ENCODE assay signal across 2 cellular contexts in the genomic region with DNA sequence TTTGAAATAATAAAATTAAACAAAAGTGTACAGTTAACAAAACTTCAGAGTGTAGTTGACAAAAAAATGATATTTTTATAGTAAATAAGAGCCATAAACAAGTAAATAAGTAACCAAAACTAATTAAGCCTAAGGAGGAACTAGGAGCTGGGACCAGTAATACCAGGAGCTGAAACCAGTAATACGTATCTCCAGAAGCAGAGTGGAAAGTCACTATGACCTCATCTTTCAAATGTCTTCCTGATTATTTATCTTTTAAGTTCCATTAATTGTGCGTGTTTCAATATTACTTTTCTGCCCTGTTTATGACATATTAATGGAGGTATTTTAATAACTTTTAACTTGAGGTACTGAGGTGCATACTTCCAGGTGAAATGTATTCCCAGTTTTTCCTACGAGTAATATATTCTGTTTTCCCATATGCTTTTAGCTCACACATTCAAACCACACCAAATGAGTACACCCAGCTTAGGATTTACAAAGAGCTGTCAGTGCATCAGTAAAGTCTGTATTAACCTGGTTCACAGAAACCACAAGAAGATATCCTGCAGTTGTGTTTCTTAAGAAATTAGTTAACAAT.
TF ChIP-seq lines count a peak whose summit lies in the region.

No MANE protein-coding gene starts in this region.

TF ChIP-seq in GM12878, 131 proteins besides CTCF, POLR2A, EP300 and RAD21 (continues in another document):
- TF ChIP-seq, protein P1, sequence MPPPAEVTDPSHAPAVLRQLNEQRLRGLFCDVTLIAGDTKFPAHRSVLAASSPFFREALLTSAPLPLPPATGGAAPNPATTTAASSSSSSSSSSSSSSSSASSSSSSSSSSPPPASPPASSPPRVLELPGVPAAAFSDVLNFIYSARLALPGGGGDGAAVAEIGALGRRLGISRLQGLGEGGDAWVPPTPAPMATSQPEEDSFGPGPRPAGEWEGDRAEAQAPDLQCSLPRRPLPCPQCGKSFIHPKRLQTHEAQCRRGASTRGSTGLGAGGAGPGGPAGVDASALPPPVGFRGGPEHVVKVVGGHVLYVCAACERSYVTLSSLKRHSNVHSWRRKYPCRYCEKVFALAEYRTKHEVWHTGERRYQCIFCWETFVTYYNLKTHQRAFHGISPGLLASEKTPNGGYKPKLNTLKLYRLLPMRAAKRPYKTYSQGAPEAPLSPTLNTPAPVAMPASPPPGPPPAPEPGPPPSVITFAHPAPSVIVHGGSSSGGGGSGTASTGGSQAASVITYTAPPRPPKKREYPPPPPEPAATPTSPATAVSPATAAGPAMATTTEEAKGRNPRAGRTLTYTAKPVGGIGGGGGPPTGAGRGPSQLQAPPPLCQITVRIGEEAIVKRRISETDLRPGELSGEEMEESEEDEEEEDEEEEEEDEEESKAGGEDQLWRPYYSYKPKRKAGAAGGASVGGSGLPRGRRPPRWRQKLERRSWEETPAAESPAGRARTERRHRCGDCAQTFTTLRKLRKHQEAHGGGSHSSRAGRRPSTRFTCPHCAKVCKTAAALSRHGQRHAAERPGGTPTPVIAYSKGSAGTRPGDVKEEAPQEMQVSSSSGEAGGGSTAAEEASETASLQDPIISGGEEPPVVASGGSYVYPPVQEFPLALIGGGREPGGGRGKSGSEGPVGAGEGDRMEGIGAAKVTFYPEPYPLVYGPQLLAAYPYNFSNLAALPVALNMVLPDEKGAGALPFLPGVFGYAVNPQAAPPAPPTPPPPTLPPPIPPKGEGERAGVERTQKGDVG (CRISPR knock-in tag; IDR thresholded peaks at IDR 0.05): no peak
- peak; percentile 77 for TF ChIP-seq IKZF1 (conservative IDR thresholded peaks at IDR 0.05)
- TF ChIP-seq IRF4 (IDR thresholded peaks at IDR 0.05; ENCODE audit: low read depth, low read length): peak; percentile 69; the same call in 1 of the 2 replicates
- TF ChIP-seq JUNB (IDR thresholded peaks at IDR 0.05): peak; percentile 76
- TF ChIP-seq, protein P2, sequence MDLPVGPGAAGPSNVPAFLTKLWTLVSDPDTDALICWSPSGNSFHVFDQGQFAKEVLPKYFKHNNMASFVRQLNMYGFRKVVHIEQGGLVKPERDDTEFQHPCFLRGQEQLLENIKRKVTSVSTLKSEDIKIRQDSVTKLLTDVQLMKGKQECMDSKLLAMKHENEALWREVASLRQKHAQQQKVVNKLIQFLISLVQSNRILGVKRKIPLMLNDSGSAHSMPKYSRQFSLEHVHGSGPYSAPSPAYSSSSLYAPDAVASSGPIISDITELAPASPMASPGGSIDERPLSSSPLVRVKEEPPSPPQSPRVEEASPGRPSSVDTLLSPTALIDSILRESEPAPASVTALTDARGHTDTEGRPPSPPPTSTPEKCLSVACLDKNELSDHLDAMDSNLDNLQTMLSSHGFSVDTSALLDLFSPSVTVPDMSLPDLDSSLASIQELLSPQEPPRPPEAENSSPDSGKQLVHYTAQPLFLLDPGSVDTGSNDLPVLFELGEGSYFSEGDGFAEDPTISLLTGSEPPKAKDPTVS (IDR thresholded peaks at IDR 0.05; ENCODE audit: low read depth, low read length): no peak
- peak; percentile 70 to 77 for TF ChIP-seq IKZF2 (IDR thresholded peaks at IDR 0.05)
- TF ChIP-seq SIN3A (IDR thresholded peaks at IDR 0.05; ENCODE audit: low read depth, low read length): no peak
- TF ChIP-seq, protein P3, sequence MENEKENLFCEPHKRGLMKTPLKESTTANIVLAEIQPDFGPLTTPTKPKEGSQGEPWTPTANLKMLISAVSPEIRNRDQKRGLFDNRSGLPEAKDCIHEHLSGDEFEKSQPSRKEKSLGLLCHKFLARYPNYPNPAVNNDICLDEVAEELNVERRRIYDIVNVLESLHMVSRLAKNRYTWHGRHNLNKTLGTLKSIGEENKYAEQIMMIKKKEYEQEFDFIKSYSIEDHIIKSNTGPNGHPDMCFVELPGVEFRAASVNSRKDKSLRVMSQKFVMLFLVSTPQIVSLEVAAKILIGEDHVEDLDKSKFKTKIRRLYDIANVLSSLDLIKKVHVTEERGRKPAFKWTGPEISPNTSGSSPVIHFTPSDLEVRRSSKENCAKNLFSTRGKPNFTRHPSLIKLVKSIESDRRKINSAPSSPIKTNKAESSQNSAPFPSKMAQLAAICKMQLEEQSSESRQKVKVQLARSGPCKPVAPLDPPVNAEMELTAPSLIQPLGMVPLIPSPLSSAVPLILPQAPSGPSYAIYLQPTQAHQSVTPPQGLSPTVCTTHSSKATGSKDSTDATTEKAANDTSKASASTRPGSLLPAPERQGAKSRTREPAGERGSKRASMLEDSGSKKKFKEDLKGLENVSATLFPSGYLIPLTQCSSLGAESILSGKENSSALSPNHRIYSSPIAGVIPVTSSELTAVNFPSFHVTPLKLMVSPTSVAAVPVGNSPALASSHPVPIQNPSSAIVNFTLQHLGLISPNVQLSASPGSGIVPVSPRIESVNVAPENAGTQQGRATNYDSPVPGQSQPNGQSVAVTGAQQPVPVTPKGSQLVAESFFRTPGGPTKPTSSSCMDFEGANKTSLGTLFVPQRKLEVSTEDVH (IDR thresholded peaks at IDR 0.05; ENCODE audit: low read depth, partially characterized antibody): peak; percentile 27
- TF ChIP-seq, protein P4, sequence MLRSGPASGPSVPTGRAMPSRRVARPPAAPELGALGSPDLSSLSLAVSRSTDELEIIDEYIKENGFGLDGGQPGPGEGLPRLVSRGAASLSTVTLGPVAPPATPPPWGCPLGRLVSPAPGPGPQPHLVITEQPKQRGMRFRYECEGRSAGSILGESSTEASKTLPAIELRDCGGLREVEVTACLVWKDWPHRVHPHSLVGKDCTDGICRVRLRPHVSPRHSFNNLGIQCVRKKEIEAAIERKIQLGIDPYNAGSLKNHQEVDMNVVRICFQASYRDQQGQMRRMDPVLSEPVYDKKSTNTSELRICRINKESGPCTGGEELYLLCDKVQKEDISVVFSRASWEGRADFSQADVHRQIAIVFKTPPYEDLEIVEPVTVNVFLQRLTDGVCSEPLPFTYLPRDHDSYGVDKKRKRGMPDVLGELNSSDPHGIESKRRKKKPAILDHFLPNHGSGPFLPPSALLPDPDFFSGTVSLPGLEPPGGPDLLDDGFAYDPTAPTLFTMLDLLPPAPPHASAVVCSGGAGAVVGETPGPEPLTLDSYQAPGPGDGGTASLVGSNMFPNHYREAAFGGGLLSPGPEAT (IDR thresholded peaks at IDR 0.05; ENCODE audit: low read depth): peak; percentile 46
- TF ChIP-seq, protein P5, sequence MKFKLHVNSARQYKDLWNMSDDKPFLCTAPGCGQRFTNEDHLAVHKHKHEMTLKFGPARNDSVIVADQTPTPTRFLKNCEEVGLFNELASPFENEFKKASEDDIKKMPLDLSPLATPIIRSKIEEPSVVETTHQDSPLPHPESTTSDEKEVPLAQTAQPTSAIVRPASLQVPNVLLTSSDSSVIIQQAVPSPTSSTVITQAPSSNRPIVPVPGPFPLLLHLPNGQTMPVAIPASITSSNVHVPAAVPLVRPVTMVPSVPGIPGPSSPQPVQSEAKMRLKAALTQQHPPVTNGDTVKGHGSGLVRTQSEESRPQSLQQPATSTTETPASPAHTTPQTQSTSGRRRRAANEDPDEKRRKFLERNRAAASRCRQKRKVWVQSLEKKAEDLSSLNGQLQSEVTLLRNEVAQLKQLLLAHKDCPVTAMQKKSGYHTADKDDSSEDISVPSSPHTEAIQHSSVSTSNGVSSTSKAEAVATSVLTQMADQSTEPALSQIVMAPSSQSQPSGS (IDR thresholded peaks at IDR 0.05; ENCODE audit: low read length): 0 out of 2 replicates have a peak, but pooled peaks have one; percentile 15

TF ChIP-seq in WTC11, 78 proteins besides CTCF, POLR2A, EP300 and RAD21:
- TF ChIP-seq ZNF416 (CRISPR knock-in tag; IDR thresholded peaks at IDR 0.05): no peak
- TF ChIP-seq, protein P6, sequence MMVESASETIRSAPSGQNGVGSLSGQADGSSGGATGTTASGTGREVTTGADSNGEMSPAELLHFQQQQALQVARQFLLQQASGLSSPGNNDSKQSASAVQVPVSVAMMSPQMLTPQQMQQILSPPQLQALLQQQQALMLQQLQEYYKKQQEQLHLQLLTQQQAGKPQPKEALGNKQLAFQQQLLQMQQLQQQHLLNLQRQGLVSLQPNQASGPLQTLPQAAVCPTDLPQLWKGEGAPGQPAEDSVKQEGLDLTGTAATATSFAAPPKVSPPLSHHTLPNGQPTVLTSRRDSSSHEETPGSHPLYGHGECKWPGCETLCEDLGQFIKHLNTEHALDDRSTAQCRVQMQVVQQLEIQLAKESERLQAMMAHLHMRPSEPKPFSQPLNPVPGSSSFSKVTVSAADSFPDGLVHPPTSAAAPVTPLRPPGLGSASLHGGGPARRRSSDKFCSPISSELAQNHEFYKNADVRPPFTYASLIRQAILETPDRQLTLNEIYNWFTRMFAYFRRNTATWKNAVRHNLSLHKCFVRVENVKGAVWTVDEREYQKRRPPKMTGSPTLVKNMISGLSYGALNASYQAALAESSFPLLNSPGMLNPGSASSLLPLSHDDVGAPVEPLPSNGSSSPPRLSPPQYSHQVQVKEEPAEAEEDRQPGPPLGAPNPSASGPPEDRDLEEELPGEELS (CRISPR knock-in tag; IDR thresholded peaks at IDR 0.05): no peak
- TF ChIP-seq, protein P7, sequence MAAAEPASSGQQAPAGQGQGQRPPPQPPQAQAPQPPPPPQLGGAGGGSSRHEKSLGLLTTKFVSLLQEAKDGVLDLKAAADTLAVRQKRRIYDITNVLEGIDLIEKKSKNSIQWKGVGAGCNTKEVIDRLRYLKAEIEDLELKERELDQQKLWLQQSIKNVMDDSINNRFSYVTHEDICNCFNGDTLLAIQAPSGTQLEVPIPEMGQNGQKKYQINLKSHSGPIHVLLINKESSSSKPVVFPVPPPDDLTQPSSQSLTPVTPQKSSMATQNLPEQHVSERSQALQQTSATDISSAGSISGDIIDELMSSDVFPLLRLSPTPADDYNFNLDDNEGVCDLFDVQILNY (CRISPR knock-in tag; IDR thresholded peaks at IDR 0.05): no peak
